22 cellular contexts compared by ENCODE assay signal in genomic region chr2:28336993-28337627, GRCh38. TPM values are rescaled to one million over a fixed set of nuclear protein-coding genes. Genes with fewer than 3 reads are reported as not detected.
DNase-seq lines count a peak whose midpoint lies in the region; ATAC-seq and TF ChIP-seq lines count a peak whose summit lies in the region.
"Had no signal": no experiment of that assay in that cellular context is flagged by ENCODE, and none has a peak within 500 bp of the region (broad histone marks: within the 10 kb centered on the region; RNA-seq: fewer than 3 reads in every experiment).

No MANE protein-coding gene starts in this region.

- H2BK12ac ChIP-seq in trophoblast cell (ENCODE audit: low read length) = peak overlapping the region; percentile 10
- no peak overlapping the region for H2BK12ac ChIP-seq in H9 (ENCODE audit: insufficient read length, low read depth, low read length)

- H3K4me3 Mint-ChIP-seq in natural killer cell (no peak overlapping the region), H9 (no peak overlapping the region)
- H3K4me3 Mint-ChIP-seq in natural killer cell treated with Interleukin-12 subunit alpha and Interleukin-12 subunit beta and Interleukin-15 and Interleukin-18, amount 100 ng/mL, for 72 hours = no peak overlapping the region
- H3K4me3 Mint-ChIP-seq: activated naive CD8-positive, alpha-beta T cell treated with anti-CD3 and anti-CD28 coated beads, Interleukin-2, amount 10 ng/mL, durations not matched to agents 7 days and 5 days; activated T-helper 1 cell treated with anti-CD3 and anti-CD28 coated beads, Interleukin-12 subunit alpha, Interleukin-12 subunit beta, Interleukin-2, Interleukin-4 antibody, amounts not matched to agents 30 ng/mL and 10 ng/mL and 1 ng/mL, durations not matched to agents 14 hours and 24 hours and 36 hours; stimulated activated naive CD8-positive, alpha-beta T cell treated with anti-CD3 and anti-CD28 coated beads, Interleukin-15, Interleukin-2, amounts not matched to agents 100 ng/mL and 50 ng/mL, for 24 hours; type B pancreatic cell had no signal

- H3K4ac ChIP-seq in trophoblast cell (ENCODE audit: low read depth, low read length) (no peak overlapping the region), H9 (ENCODE audit: low read depth, low read length) (no peak overlapping the region)

- H2AFZ ChIP-seq in trophoblast cell (ENCODE audit: insufficient read depth, low read length, poor library complexity) (no peak overlapping the region), H9 (ENCODE audit: low read length) (no peak overlapping the region)

- H2BK120ac ChIP-seq in trophoblast cell (ENCODE audit: insufficient read depth, low read length, poor library complexity) (no peak overlapping the region), H9 (ENCODE audit: low read depth, low read length, poor library complexity, severe bottlenecking) (no peak overlapping the region)

- H2AK5ac ChIP-seq in trophoblast cell (ENCODE audit: low read length) = peak overlapping the region; percentile 45
- no peak overlapping the region for H2AK5ac ChIP-seq in H9 (ENCODE audit: insufficient read length, low read length)

- H3K23ac ChIP-seq in trophoblast cell (ENCODE audit: low read length) = no peak overlapping the region
- no peak overlapping the region for H3K23ac ChIP-seq in H9 (ENCODE audit: insufficient read length, low read depth, low read length)

- no peaks in the 10 kb centered on the region for H4K20me1 ChIP-seq in H9 (ENCODE audit: control insufficient read depth, insufficient read depth, insufficient read length)

- H3K23me2 ChIP-seq in H9 (ENCODE audit: insufficient read length, low read depth, low read length, poor library complexity, severe bottlenecking) = no peaks in the 10 kb centered on the region

- H3K27ac ChIP-seq in esophagus squamous epithelium = peak overlapping the region in 3 of 4 donors; percentile 36 to 83 (median 74)
- H3K27ac ChIP-seq in trophoblast cell (ENCODE audit: low read depth, low read length) = no peak overlapping the region
- peak overlapping the region; percentile 82 for H3K27ac ChIP-seq in vagina
- H3K27ac ChIP-seq in H9 (ENCODE audit: insufficient read length, low read depth, low read length) = no peak overlapping the region

- WGBS in esophagus squamous epithelium, 2 donors = 83 to 85% methylated on average over 9 to 14 of the region's 16 CpGs
- no CpG with 5 or more reads among the region's 16 CpGs for WGBS in trophoblast cell (ENCODE audit: extremely low coverage, insufficient coverage, insufficient read length)
- no CpG with 5 or more reads among the region's 16 CpGs for WGBS in H9 (ENCODE audit: extremely low coverage, insufficient read length, low lambda C conversion rate)

- H3K4me3 ChIP-seq in esophagus squamous epithelium = no peak overlapping the region
- H3K4me3 ChIP-seq in trophoblast cell (ENCODE audit: low read depth, low read length) = no peak overlapping the region
- H3K4me3 ChIP-seq in vagina = no peak overlapping the region
- H3K4me3 ChIP-seq: esophagus muscularis mucosa had no signal

- H3K9ac ChIP-seq in trophoblast cell (ENCODE audit: low read length) (no peak overlapping the region), H9 (ENCODE audit: extremely low read depth, insufficient read length, low read length) (no peak overlapping the region)

- no peaks in the 10 kb centered on the region for H3K9me3 Mint-ChIP-seq in natural killer cell
- no peaks in the 10 kb centered on the region for H3K9me3 Mint-ChIP-seq in natural killer cell treated with Interleukin-12 subunit alpha and Interleukin-12 subunit beta and Interleukin-15 and Interleukin-18, amount 100 ng/mL, for 72 hours
- H3K9me3 Mint-ChIP-seq in H9 = no peaks in the 10 kb centered on the region
- H3K9me3 Mint-ChIP-seq: activated naive CD8-positive, alpha-beta T cell treated with anti-CD3 and anti-CD28 coated beads, Interleukin-2, amount 10 ng/mL, durations not matched to agents 7 days and 5 days; activated T-helper 1 cell treated with anti-CD3 and anti-CD28 coated beads, Interleukin-12 subunit alpha, Interleukin-12 subunit beta, Interleukin-2, Interleukin-4 antibody, amounts not matched to agents 30 ng/mL and 10 ng/mL and 1 ng/mL, durations not matched to agents 14 hours and 24 hours and 36 hours; stimulated activated naive CD8-positive, alpha-beta T cell treated with anti-CD3 and anti-CD28 coated beads, Interleukin-15, Interleukin-2, amounts not matched to agents 100 ng/mL and 50 ng/mL, for 24 hours; type B pancreatic cell had no signal

- no peaks in the 10 kb centered on the region for H3K27me3 Mint-ChIP-seq in natural killer cell (ENCODE audit: low read depth in 2 of 2)
- H3K27me3 Mint-ChIP-seq in natural killer cell treated with Interleukin-12 subunit alpha and Interleukin-12 subunit beta and Interleukin-15 and Interleukin-18, amount 100 ng/mL, for 72 hours = no peaks in the 10 kb centered on the region
- H3K27me3 Mint-ChIP-seq in H9 (ENCODE audit: low read depth) = peaks cover 1% of the 10 kb centered on the region; the same call in 1 of the 2 replicates
- H3K27me3 Mint-ChIP-seq: activated naive CD8-positive, alpha-beta T cell treated with anti-CD3 and anti-CD28 coated beads, Interleukin-2, amount 10 ng/mL, durations not matched to agents 7 days and 5 days; stimulated activated naive CD8-positive, alpha-beta T cell treated with anti-CD3 and anti-CD28 coated beads, Interleukin-15, Interleukin-2, amounts not matched to agents 100 ng/mL and 50 ng/mL, for 24 hours; type B pancreatic cell had no signal

- intact Hi-C loops in natural killer cell (cut with micrococcal nuclease) (no loop called here), esophagus squamous epithelium (cut with DNase I) (no loop called here), vagina (cut with DNase I) (no loop called here), head of caudate nucleus (cut with DNase I) (no loop called here)

- ATAC-seq in natural killer cell = peak in 2 of 3 donors; percentile 54 to 73
- no peak for ATAC-seq in natural killer cell treated with Interleukin-12 subunit alpha and Interleukin-12 subunit beta and Interleukin-15 and Interleukin-18, amount 100 ng/mL, for 72 hours
- ATAC-seq: left ventricle myocardium superior had no signal

- no peak overlapping the region for H4K5ac ChIP-seq in H9 (ENCODE audit: insufficient read length, low read depth, low read length)

- H4K8ac ChIP-seq in trophoblast cell (ENCODE audit: low read depth, low read length) = no peak overlapping the region
- H4K8ac ChIP-seq in H9 (replicated peaks; ENCODE audit: insufficient read length, low read depth, low read length) = no peak overlapping the region

- H3K36me3 ChIP-seq in esophagus squamous epithelium (no peaks in the 10 kb centered on the region), trophoblast cell (ENCODE audit: control insufficient read depth in 1 of 2, insufficient read depth in 2 of 2, low read length in 2 of 2) (no peaks in the 10 kb centered on the region), vagina (no peaks in the 10 kb centered on the region)

- no peak overlapping the region for H2BK5ac ChIP-seq in trophoblast cell (ENCODE audit: low read depth, low read length, poor library complexity)
- no peak overlapping the region for H2BK5ac ChIP-seq in H9 (ENCODE audit: insufficient read length, low read length)

- H3K18ac ChIP-seq in trophoblast cell (ENCODE audit: low read length) = no peak overlapping the region
- no peak overlapping the region for H3K18ac ChIP-seq in H9 (ENCODE audit: insufficient read length, low read depth, low read length)

- no peak overlapping the region for H2BK15ac ChIP-seq in H9 (ENCODE audit: low read depth, low read length)

- DNase-seq in natural killer cell (no peak), esophagus squamous epithelium (lab: John Stamatoyannopoulos, UW) (no peak), trophoblast cell (no peak), vagina (ENCODE audit: extremely low spot score in 2 of 2) (no peak), H9 (no peak), head of caudate nucleus (no peak), erythroblast (lab: John Stamatoyannopoulos, UW) (no peak)
- DNase-seq in natural killer cell treated with Interleukin-12 subunit alpha and Interleukin-12 subunit beta and Interleukin-15 and Interleukin-18, amount 100 ng/mL, for 72 hours (ENCODE audit: low spot score) = no peak
- DNase-seq: activated CD4-positive, alpha-beta T cell treated with anti-CD3 and anti-CD28 coated beads for 4 hours; activated naive CD8-positive, alpha-beta T cell treated with anti-CD3 and anti-CD28 coated beads, Interleukin-2, amount 10 ng/mL, durations not matched to agents 7 days and 5 days; C1 segment of cervical spinal cord; effector CD8-positive, alpha-beta T cell; H7; KG1; left ventricle myocardium superior; NCI-H1436; NK-92 treated with Interleukin-12 subunit alpha and Interleukin-12 subunit beta, amount 100 ng/mL, for 24 hours; stimulated activated CD4-positive, alpha-beta T cell treated with anti-CD3 and anti-CD28 coated beads, Interleukin-4, amount 100 ng/mL, for 24 hours had no signal

- no peaks in the 10 kb centered on the region for H3K9me3 ChIP-seq in esophagus squamous epithelium
- H3K9me3 ChIP-seq in trophoblast cell (ENCODE audit: insufficient read depth, low read depth, low read length) = no peaks in the 10 kb centered on the region
- no peaks in the 10 kb centered on the region for H3K9me3 ChIP-seq in vagina
- no peaks in the 10 kb centered on the region for H3K9me3 ChIP-seq in H9 (ENCODE audit: control insufficient read depth, low read depth, low read length)
- H3K9me3 ChIP-seq: esophagus muscularis mucosa had no signal

- peaks cover 20% of the 10 kb centered on the region for H3K79me1 ChIP-seq in trophoblast cell (ENCODE audit: low read length)
- H3K79me1 ChIP-seq in H9 (ENCODE audit: insufficient read depth, low read depth, low read length, poor library complexity, severe bottlenecking) = no peaks in the 10 kb centered on the region

- H3K36me3 Mint-ChIP-seq in natural killer cell = no peaks in the 10 kb centered on the region
- H3K36me3 Mint-ChIP-seq in natural killer cell treated with Interleukin-12 subunit alpha and Interleukin-12 subunit beta and Interleukin-15 and Interleukin-18, amount 100 ng/mL, for 72 hours = peaks cover 4% of the 10 kb centered on the region
- H3K36me3 Mint-ChIP-seq in H9 (ENCODE audit: insufficient read depth in 1 of 3, low read depth in 3 of 3) = no peaks in the 10 kb centered on the region; a peak in 1 of 7 replicates

- H3K56ac ChIP-seq in H9 (ENCODE audit: insufficient read length, low read depth, low read length) = no peak overlapping the region

- H2BK20ac ChIP-seq in H9 (ENCODE audit: low read depth, low read length, poor library complexity, severe bottlenecking) = no peak overlapping the region

- H3K4me1 Mint-ChIP-seq in natural killer cell (peaks cover 12 to 33% of the 10 kb centered on the region in 2 donors), H9 (peaks cover 14 to 22% of the 10 kb centered on the region in 2 experiments)
- peaks cover 8 to 26% of the 10 kb centered on the region in 2 donors for H3K4me1 Mint-ChIP-seq in natural killer cell treated with Interleukin-12 subunit alpha and Interleukin-12 subunit beta and Interleukin-15 and Interleukin-18, amount 100 ng/mL, for 72 hours (ENCODE audit: low read depth in 2 of 2)

- H3K4me1 ChIP-seq in esophagus squamous epithelium (peaks cover 14 to 77% (median 33%) of the 10 kb centered on the region in 3 donors), trophoblast cell (ENCODE audit: control insufficient read depth in 1 of 2, insufficient read depth in 2 of 2, low read length in 2 of 2) (peaks cover 24 to 30% of the 10 kb centered on the region in 2 experiments), vagina (peaks cover 73% of the 10 kb centered on the region), H9 (ENCODE audit: insufficient read depth, low read length) (no peaks in the 10 kb centered on the region)

- no peaks in the 10 kb centered on the region for H3K79me2 ChIP-seq in trophoblast cell (ENCODE audit: control insufficient read depth, insufficient read depth, low read length, poor library complexity)
- no peaks in the 10 kb centered on the region for H3K79me2 ChIP-seq in H9 (ENCODE audit: insufficient read depth, low read length)

- H3T11ph ChIP-seq in H9 (ENCODE audit: low read length) = no peak overlapping the region

- H4K91ac ChIP-seq in trophoblast cell (ENCODE audit: low read depth, low read length) (peak overlapping the region; percentile 17), H9 (ENCODE audit: insufficient read length, low read depth, low read length) (no peak overlapping the region)

- peak overlapping the region in 1 of 2 donors; percentile 40 for H3K27ac Mint-ChIP-seq in natural killer cell
- H3K27ac Mint-ChIP-seq in natural killer cell treated with Interleukin-12 subunit alpha and Interleukin-12 subunit beta and Interleukin-15 and Interleukin-18, amount 100 ng/mL, for 72 hours = peak overlapping the region in 1 of 2 donors; percentile 29
- peak overlapping the region in 1 of 3 experiments; percentile 82; a peak in 1 of 7 replicates for H3K27ac Mint-ChIP-seq in H9
- H3K27ac Mint-ChIP-seq: activated naive CD8-positive, alpha-beta T cell treated with anti-CD3 and anti-CD28 coated beads, Interleukin-2, amount 10 ng/mL, durations not matched to agents 7 days and 5 days; activated T-helper 1 cell treated with anti-CD3 and anti-CD28 coated beads, Interleukin-12 subunit alpha, Interleukin-12 subunit beta, Interleukin-2, Interleukin-4 antibody, amounts not matched to agents 30 ng/mL and 10 ng/mL and 1 ng/mL, durations not matched to agents 14 hours and 24 hours and 36 hours; stimulated activated naive CD8-positive, alpha-beta T cell treated with anti-CD3 and anti-CD28 coated beads, Interleukin-15, Interleukin-2, amounts not matched to agents 100 ng/mL and 50 ng/mL, for 24 hours had no signal

- H3K27me3 ChIP-seq in esophagus squamous epithelium (no peaks in the 10 kb centered on the region), trophoblast cell (ENCODE audit: insufficient read depth, low read length) (no peaks in the 10 kb centered on the region), vagina (no peaks in the 10 kb centered on the region), H9 (ENCODE audit: insufficient read depth, low read length) (no peaks in the 10 kb centered on the region)
- H3K27me3 ChIP-seq: esophagus muscularis mucosa had no signal

- TF ChIP-seq POLR2A in esophagus squamous epithelium (IDR thresholded peaks at IDR 0.05) = no peak
- TF ChIP-seq POLR2A in vagina (IDR thresholded peaks at IDR 0.05) = no peak
- TF ChIP-seq POLR2A in erythroblast (IDR thresholded peaks at IDR 0.05; ENCODE audit: low read length) = no peak

- H3K14ac ChIP-seq in trophoblast cell (ENCODE audit: low read length) = no peak overlapping the region
- H3K14ac ChIP-seq in H9 (ENCODE audit: insufficient read depth, low read length) = no peak overlapping the region

- H3K4me2 ChIP-seq in trophoblast cell (ENCODE audit: low read length) (no peak overlapping the region), H9 (ENCODE audit: insufficient read depth, insufficient read length, low read length) (no peak overlapping the region)

- no peak for TF ChIP-seq CTCF in natural killer cell (IDR thresholded peaks at IDR 0.05)
- TF ChIP-seq CTCF in esophagus squamous epithelium (IDR thresholded peaks at IDR 0.05) = no peak
- no peak for TF ChIP-seq CTCF in vagina (IDR thresholded peaks at IDR 0.05)
- no peak for TF ChIP-seq CTCF in H9 (conservative IDR thresholded peaks at IDR 0.05)

- H4K12ac ChIP-seq in trophoblast cell (ENCODE audit: low read depth, low read length) = no peak overlapping the region

RNA-seq across cellular contexts. Expression of gene FOSL2, which starts 55.5 kb away (rescaled TPM):
- total RNA-seq in natural killer cell = 100 to 1,000 TPM; 414 to 531 (median 455) TPM
- total RNA-seq in natural killer cell treated with Interleukin-12 subunit alpha and Interleukin-12 subunit beta and Interleukin-15 and Interleukin-18, amount 100 ng/mL, for 72 hours = 10 to 100 TPM; 44.5 to 52.5 TPM
- 100 to 1,000 TPM; 100 to 234 (median 144) TPM for total RNA-seq in esophagus squamous epithelium
- 25.9 and 27.5 TPM in 2 replicates for polyA plus RNA-seq in trophoblast cell (2013)
- total RNA-seq in vagina = 213 TPM
- 7.3 and 7.4 TPM in 2 replicates for total RNA-seq in H9 (2021)

Comparison
In these comparisons a context has a peak if more than half of its experiments do, and no peak if none do; other contexts are left out.
1. ATAC-seq: peak in natural killer cell (2 of 3); none in natural killer cell treated with Interleukin-12 subunit alpha and Interleukin-12 subunit beta and Interleukin-15 and Interleukin-18, amount 100 ng/mL, for 72 hours (0 of 2).
2. H3K27ac ChIP-seq: peak in esophagus squamous epithelium (3 of 4) and vagina (single experiment); none in trophoblast cell (single experiment) and H9 (single experiment).